ENCODE assay signal across 1 cellular context in the genomic region with DNA sequence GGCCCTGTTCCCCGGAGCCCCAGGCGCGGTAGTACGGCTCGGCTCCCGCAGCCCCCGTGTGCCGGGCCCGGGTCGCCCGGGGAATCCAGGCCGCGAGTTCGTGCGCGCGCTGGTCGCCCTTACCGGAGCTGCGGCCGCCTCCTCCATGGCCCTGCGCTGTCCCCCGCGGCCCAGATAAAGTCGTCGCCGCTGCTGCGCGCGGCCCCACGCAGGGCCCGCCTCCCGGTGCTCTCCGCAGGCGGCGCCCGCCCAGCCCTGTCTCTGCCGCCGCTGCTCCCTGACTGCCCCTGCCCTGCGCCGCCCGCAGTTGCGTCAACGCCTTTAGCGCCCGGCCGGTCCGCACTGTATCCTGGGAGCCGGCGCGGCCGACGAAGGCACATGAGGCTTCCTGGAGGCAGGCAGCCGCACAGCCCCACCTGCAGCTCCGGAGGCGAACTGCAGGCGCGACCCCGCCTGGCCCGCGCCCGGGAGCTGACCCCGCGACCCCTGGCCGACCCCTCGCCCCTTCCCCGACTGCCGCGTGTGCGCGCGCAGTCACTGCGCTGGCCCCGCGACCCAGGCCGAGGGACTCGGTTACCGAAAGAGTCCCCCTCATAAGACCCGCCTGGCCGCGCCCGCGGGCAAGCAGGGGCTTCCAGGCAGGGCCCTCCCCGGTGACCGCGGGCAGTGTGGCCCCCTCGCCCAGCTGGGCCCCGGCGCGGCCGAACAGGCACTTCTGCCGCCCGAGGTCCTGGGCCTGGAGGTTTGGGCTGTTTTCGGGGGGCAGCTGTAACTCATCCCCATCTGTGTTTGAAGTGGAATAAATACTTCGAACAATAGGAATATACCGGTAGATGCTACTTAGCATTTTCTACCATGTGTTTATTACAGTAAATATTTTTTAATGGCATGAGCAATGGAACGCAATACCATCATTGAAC.
TF ChIP-seq lines count a peak whose summit lies in the region.

No MANE protein-coding gene starts in this region.

TF ChIP-seq in HepG2, 621 proteins besides CTCF, POLR2A, EP300 and RAD21 (continued from another document and continues in another):
- TF ChIP-seq HMGXB4 (CRISPR knock-in tag; IDR thresholded peaks at IDR 0.05; ENCODE audit: borderline replicate concordance in 1 of 2, low read depth in 1 of 2) (peak; percentile 97 to 99), ZNF616 (CRISPR knock-in tag; IDR thresholded peaks at IDR 0.05; ENCODE audit: low read depth) (no peak), HNRNPH1 (optimal IDR thresholded peaks at IDR 0.05; ENCODE audit: low read depth, low read length) (no peak), HOXD1 (CRISPR knock-in tag; IDR thresholded peaks at IDR 0.05) (no peak; the same call in 1 of the 2 replicates), SRSF1 (optimal IDR thresholded peaks at IDR 0.05; ENCODE audit: low read depth, low read length) (peak; percentile 88), DRAP1 (CRISPR knock-in tag; IDR thresholded peaks at IDR 0.05) (peak; percentile 78), ZNF746 (CRISPR knock-in tag; IDR thresholded peaks at IDR 0.05) (0 out of 2 replicates have a peak, but pooled peaks have one; percentile 22), DMAP1 (CRISPR knock-in tag; IDR thresholded peaks at IDR 0.05) (peak; percentile 84), ATF7-NPFF (CRISPR knock-in tag; IDR thresholded peaks at IDR 0.05; ENCODE audit: low read depth) (peak; percentile 94), ISL2 (CRISPR knock-in tag; IDR thresholded peaks at IDR 0.05) (peak; percentile 59; the same call in 1 of the 2 replicates), ELK4 (CRISPR knock-in tag; IDR thresholded peaks at IDR 0.05; ENCODE audit: borderline replicate concordance) (no peak), JDP2 (CRISPR knock-in tag; IDR thresholded peaks at IDR 0.05; ENCODE audit: borderline replicate concordance) (no peak), KDM1A (CRISPR knock-in tag; IDR thresholded peaks at IDR 0.05) (no peak), ZBTB26 (CRISPR knock-in tag; IDR thresholded peaks at IDR 0.05; ENCODE audit: borderline replicate concordance) (no peak; the same call in 1 of the 2 replicates), EED (CRISPR knock-in tag; IDR thresholded peaks at IDR 0.05) (peak; percentile 89; the same call in 1 of the 2 replicates), ZNF431 (CRISPR knock-in tag; IDR thresholded peaks at IDR 0.05; ENCODE audit: borderline replicate concordance, low read depth) (peak; percentile 83; the same call in 1 of the 2 replicates), SMAD3 (CRISPR knock-in tag; IDR thresholded peaks at IDR 0.05) (0 out of 2 replicates have a peak, but pooled peaks have one; percentile 37), NFYB (CRISPR knock-in tag; IDR thresholded peaks at IDR 0.05) (peak; percentile 28; the same call in 1 of the 2 replicates), ZNF350 (CRISPR knock-in tag; IDR thresholded peaks at IDR 0.05; ENCODE audit: borderline replicate concordance, low read depth) (peak; percentile 36; the same call in 1 of the 2 replicates), ZEB1 (IDR thresholded peaks at IDR 0.05; ENCODE audit: insufficient replicate concordance, low read depth) (no peak), ZNF615 (CRISPR knock-in tag; IDR thresholded peaks at IDR 0.05; ENCODE audit: borderline replicate concordance) (no peak), MAFF (IDR thresholded peaks at IDR 0.05; ENCODE audit: low read depth, low read length) (no peak), HCFC1 (IDR thresholded peaks at IDR 0.05; ENCODE audit: low read depth, low read length) (peak; percentile 34; the same call in 1 of the 2 replicates), ZNF557 (CRISPR knock-in tag; IDR thresholded peaks at IDR 0.05) (0 out of 2 replicates have a peak, but pooled peaks have one; percentile 53), ZBTB42 (CRISPR knock-in tag; IDR thresholded peaks at IDR 0.05) (no peak), THAP7 (CRISPR knock-in tag; IDR thresholded peaks at IDR 0.05) (peak; percentile 69; the same call in 1 of the 2 replicates), TMF1 (CRISPR knock-in tag; IDR thresholded peaks at IDR 0.05; ENCODE audit: low read depth) (peak; percentile 93; the same call in 1 of the 2 replicates), ZNF318 (CRISPR knock-in tag; IDR thresholded peaks at IDR 0.05) (peak; percentile 37; the same call in 1 of the 2 replicates), KMT2B (CRISPR knock-in tag; IDR thresholded peaks at IDR 0.05) (peak; percentile 86), MED13 (CRISPR knock-in tag; IDR thresholded peaks at IDR 0.05) (no peak), ZNF235 (CRISPR knock-in tag; IDR thresholded peaks at IDR 0.05; ENCODE audit: borderline replicate concordance) (peak; percentile 90), ZNF672 (CRISPR knock-in tag; IDR thresholded peaks at IDR 0.05) (0 out of 2 replicates have a peak, but pooled peaks have one; percentile 23), HES4 (CRISPR knock-in tag; IDR thresholded peaks at IDR 0.05; ENCODE audit: borderline replicate concordance) (peak; percentile 79; the same call in 1 of the 2 replicates), PHF5A (CRISPR knock-in tag; IDR thresholded peaks at IDR 0.05; ENCODE audit: low read depth, unreplicated experiment) (peak; percentile 87)
- TF ChIP-seq, protein P1, sequence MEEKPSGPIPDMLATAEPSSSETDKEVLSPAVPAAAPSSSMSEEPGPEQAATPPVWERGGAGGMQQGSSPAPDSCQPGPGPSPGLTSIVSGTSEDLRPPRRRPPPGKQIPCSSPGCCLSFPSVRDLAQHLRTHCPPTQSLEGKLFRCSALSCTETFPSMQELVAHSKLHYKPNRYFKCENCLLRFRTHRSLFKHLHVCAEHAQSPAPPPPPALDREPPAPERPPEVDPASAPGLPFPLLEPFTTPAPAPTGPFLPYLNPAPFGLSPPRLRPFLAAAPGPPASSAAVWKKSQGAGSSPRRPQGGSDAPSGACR (CRISPR knock-in tag; IDR thresholded peaks at IDR 0.05): peak; percentile 83
- TF ChIP-seq, protein P2, sequence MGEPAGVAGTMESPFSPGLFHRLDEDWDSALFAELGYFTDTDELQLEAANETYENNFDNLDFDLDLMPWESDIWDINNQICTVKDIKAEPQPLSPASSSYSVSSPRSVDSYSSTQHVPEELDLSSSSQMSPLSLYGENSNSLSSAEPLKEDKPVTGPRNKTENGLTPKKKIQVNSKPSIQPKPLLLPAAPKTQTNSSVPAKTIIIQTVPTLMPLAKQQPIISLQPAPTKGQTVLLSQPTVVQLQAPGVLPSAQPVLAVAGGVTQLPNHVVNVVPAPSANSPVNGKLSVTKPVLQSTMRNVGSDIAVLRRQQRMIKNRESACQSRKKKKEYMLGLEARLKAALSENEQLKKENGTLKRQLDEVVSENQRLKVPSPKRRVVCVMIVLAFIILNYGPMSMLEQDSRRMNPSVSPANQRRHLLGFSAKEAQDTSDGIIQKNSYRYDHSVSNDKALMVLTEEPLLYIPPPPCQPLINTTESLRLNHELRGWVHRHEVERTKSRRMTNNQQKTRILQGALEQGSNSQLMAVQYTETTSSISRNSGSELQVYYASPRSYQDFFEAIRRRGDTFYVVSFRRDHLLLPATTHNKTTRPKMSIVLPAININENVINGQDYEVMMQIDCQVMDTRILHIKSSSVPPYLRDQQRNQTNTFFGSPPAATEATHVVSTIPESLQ (CRISPR knock-in tag; conservative IDR thresholded peaks at IDR 0.05): peak; percentile 72; the same call in 1 of the 2 replicates
- TF ChIP-seq, protein P3, sequence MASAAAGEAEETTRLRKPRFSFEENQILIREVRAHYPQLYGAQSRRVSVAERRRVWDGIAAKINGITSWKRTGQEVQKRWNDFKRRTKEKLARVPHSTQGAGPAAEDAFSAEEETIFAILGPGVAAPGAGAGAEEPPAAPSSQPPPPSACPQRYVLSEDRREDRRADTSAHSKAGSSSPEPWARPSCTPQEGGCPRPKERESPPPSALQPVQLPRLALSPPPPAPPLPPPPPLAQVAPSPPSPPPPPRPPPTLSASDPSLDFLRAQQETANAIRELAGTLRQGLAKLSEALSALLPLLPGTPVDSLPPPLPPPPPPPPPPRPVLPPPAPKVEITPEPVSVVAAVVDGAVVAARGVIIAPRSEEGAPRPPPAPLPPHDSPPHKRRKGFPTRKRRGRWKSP (CRISPR knock-in tag; IDR thresholded peaks at IDR 0.05): peak; percentile 100
